In genomic region chr3:129543999-129544398, GRCh38 we compare ENCODE assay signal across 2 cellular contexts.
TF ChIP-seq lines count a peak whose summit lies in the region.

No MANE protein-coding gene starts in this region.

TF ChIP-seq in IMR-90, 13 proteins besides CTCF, POLR2A, EP300 and RAD21:
- TF ChIP-seq NFE2L2 (IDR thresholded peaks at IDR 0.05; ENCODE audit: low read depth, low read length), result no peak
- TF ChIP-seq CEBPB (IDR thresholded peaks at IDR 0.05; ENCODE audit: low read depth, low read length), result no peak
- no peak for TF ChIP-seq MAZ (IDR thresholded peaks at IDR 0.05; ENCODE audit: borderline replicate concordance, low read depth, low read length)
- no peak for TF ChIP-seq CHD1 (IDR thresholded peaks at IDR 0.05; ENCODE audit: low read depth, low read length)
- no peak for TF ChIP-seq FOS (IDR thresholded peaks at IDR 0.05; ENCODE audit: low read depth, low read length)
- TF ChIP-seq MAFK (IDR thresholded peaks at IDR 0.05; ENCODE audit: low read depth, low read length), result no peak

TF ChIP-seq in HepG2, 621 proteins besides CTCF, POLR2A, EP300 and RAD21:
- no peak for TF ChIP-seq ADNP (CRISPR knock-in tag; IDR thresholded peaks at IDR 0.05)
- TF ChIP-seq ZNF281 (CRISPR knock-in tag; IDR thresholded peaks at IDR 0.05; ENCODE audit: borderline replicate concordance), result no peak
- no peak for TF ChIP-seq ZNF235 (CRISPR knock-in tag; IDR thresholded peaks at IDR 0.05; ENCODE audit: borderline replicate concordance)
- no peak for TF ChIP-seq AKAP8 (CRISPR knock-in tag; IDR thresholded peaks at IDR 0.05)
- no peak for TF ChIP-seq MTF2 (CRISPR knock-in tag; IDR thresholded peaks at IDR 0.05; ENCODE audit: borderline replicate concordance)
TF ChIP-seq in HepG2: peak in this region for 0.
